Comparison of ENCODE assay signal across 26 cellular contexts in the genomic region with DNA sequence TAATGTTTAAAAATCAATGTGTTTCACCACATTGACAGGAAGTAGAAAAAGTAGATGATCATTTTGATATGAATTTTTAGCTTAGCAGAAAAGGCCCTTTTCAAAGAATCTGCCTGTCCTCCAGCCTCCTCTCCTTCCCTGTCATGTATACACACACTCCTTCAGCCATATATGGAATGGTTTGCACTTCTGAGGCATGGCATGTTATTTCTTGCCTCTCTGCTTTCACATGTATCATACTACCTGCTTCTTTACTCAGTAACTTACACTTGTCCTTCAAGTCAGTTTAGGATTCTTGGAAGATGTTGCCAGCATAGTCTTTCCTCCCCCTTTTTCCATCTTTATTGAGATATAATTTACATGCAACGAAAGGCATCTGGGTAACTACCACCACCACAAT.
"Had no signal": no experiment of that assay in that cellular context is flagged by ENCODE, and none has a peak within 500 bp of the region (broad histone marks: within the 10 kb centered on the region; RNA-seq: fewer than 3 reads in every experiment).

No MANE protein-coding gene starts in this region.

- H3K4me2 ChIP-seq: hepatocyte, smooth muscle cell had no signal

- H3K9me3 ChIP-seq: gastroesophageal sphincter, lower lobe of right lung, neutrophil, right atrium auricular region, suprapubic skin had no signal

- H2AFZ ChIP-seq: hepatocyte, parathyroid adenoma had no signal

- DNase-seq: dermis blood vessel endothelial cell; effector memory CD4-positive, alpha-beta T cell; foreskin fibroblast; heart left ventricle; kidney glomerular epithelial cell; left colon; left ventricle myocardium superior; lower lobe of right lung; stimulated activated CD4-positive, alpha-beta T cell treated with anti-CD3 and anti-CD28 coated beads, Interleukin-12 subunit alpha, Interleukin-12 subunit beta, amount 100 ng/mL, for 4 hours; stimulated activated CD4-positive, alpha-beta T cell treated with anti-CD3 and anti-CD28 coated beads, Interleukin-1b, Interleukin-23, amount 100 ng/mL, for 48 hours; stimulated activated CD4-positive, alpha-beta T cell treated with anti-CD3 and anti-CD28 coated beads, Interleukin-4, amount 100 ng/mL, for 1 hour; stimulated activated CD8-positive, alpha-beta memory T cell treated with anti-CD3 and anti-CD28 coated beads, Interleukin-4, amount 100 ng/mL, for 48 hours; stimulated activated naive CD4-positive, alpha-beta T cell; stimulated activated naive CD8-positive, alpha-beta T cell treated with anti-CD3 and anti-CD28 coated beads, Interleukin-15, amount 100 ng/mL, for 72 hours; trophoblast cell had no signal

- H3K9ac ChIP-seq: parathyroid adenoma had no signal

- H3K4me3 ChIP-seq: coronary artery, gastroesophageal sphincter, heart left ventricle, hepatocyte, lower lobe of right lung, right atrium auricular region, smooth muscle cell, suprapubic skin had no signal

- FAIRE-seq: endothelial cell of umbilical vein had no signal

- H3K79me2 ChIP-seq: hepatocyte, parathyroid adenoma had no signal

- ATAC-seq: gastroesophageal sphincter; heart left ventricle; left colon; left ventricle myocardium superior; lower lobe of right lung; natural killer cell treated with Interleukin-12 subunit alpha and Interleukin-12 subunit beta and Interleukin-15 and Interleukin-18, amount 100 ng/mL, for 72 hours; sciatic nerve; stimulated activated naive CD8-positive, alpha-beta T cell treated with anti-CD3 and anti-CD28 coated beads, Interleukin-15, amount 100 ng/mL, for 72 hours had no signal

- H3K27me3 ChIP-seq: gastroesophageal sphincter, heart left ventricle, hepatocyte, right atrium auricular region, suprapubic skin had no signal

- H3K36me3 ChIP-seq: gastroesophageal sphincter, heart left ventricle, lower lobe of right lung, neutrophil, right atrium auricular region, suprapubic skin had no signal

- H3K4me1 ChIP-seq: gastroesophageal sphincter, lower lobe of right lung, parathyroid adenoma, suprapubic skin had no signal

- H3K27ac ChIP-seq: coronary artery, gastroesophageal sphincter, heart left ventricle, hepatocyte, lower lobe of right lung, neutrophil, parathyroid adenoma, right atrium auricular region, suprapubic skin had no signal
